ENCODE assay signal across 19 cellular contexts in the genomic region with DNA sequence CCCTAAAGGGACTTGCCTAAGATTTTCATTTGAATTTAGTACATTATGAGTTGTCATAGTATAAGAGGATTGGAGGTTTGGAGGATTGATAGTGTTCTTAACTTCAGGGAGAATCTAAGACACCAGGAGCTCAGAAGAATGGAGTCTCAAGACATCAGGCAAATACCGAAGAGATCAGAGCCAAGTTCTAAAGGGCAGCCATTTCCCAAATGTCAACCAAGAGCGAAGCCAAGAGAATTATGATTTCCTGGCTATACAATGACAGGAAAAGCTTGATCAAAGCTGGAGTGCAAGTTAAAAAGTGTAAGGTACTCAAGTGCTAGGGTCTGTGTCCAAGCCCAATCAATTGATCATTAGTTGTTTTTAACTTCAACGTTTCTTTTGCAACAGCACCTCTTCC.
"Had no signal": no experiment of that assay in that cellular context is flagged by ENCODE, and none has a peak within 500 bp of the region (broad histone marks: within the 10 kb centered on the region; RNA-seq: fewer than 3 reads in every experiment).

No MANE protein-coding gene starts in this region.

- H3K79me2 ChIP-seq: parathyroid adenoma had no signal

- H3K4me3 ChIP-seq: right lobe of liver, testis, upper lobe of left lung had no signal

- H3K9ac ChIP-seq: parathyroid adenoma had no signal

- DNase-seq: activated CD4-positive, alpha-beta T cell treated with anti-CD3 and anti-CD28 coated beads for 36 hours; activated CD4-positive, alpha-beta T cell treated with anti-CD3 and anti-CD28 coated beads, Interleukin-2, amount 50 U/mL, for 48 hours; activated gamma-delta T cell treated with Interleukin-2 at 50 U/mL for 16 hours; activated T-cell treated with anti-CD3 and anti-CD28 coated beads for 4 hours; amniotic stem cell; caudate nucleus; naive thymus-derived CD4-positive, alpha-beta T cell; right lobe of liver; stimulated activated CD4-positive, alpha-beta T cell treated with anti-CD3 and anti-CD28 coated beads, Interleukin-4, amount 100 ng/mL, for 24 hours; T-cell; testis; upper lobe of left lung had no signal

- FAIRE-seq: colon, endometrium had no signal

- H3K27ac ChIP-seq: right lobe of liver, testis had no signal

- H3K27me3 ChIP-seq: right lobe of liver, testis, upper lobe of left lung had no signal

- ATAC-seq: activated CD4-positive, alpha-beta T cell treated with anti-CD3 and anti-CD28 coated beads for 36 hours; esophagus mucosa; naive thymus-derived CD4-positive, alpha-beta T cell; SK-N-SH treated with all-trans-retinoic acid at 6 μM for 48 hours; stimulated activated effector memory CD8-positive, alpha-beta T cell treated with anti-CD3 and anti-CD28 coated beads, Interleukin-12 subunit alpha, Interleukin-12 subunit beta, amount 100 ng/mL, for 72 hours; T-cell; WTC11 had no signal

- H3K9me3 ChIP-seq: right lobe of liver, testis, upper lobe of left lung had no signal

- H3K36me3 ChIP-seq: right lobe of liver, upper lobe of left lung had no signal
